In genomic region chr22:35425971-35426800, GRCh38 we compare ENCODE assay signal across 1 cellular context.
TF ChIP-seq lines count a peak whose summit lies in the region.

No MANE protein-coding gene starts in this region.

TF ChIP-seq in GM23338, 12 proteins besides CTCF, POLR2A, EP300 and RAD21 (continued from another document):
- TF ChIP-seq ZNF462 (CRISPR knock-in tag; IDR thresholded peaks at IDR 0.05) (no peak), ZNF114 (CRISPR knock-in tag; IDR thresholded peaks at IDR 0.05) (no peak), ZNF331 (CRISPR knock-in tag; IDR thresholded peaks at IDR 0.05; ENCODE audit: low read depth) (no peak)
